10 cellular contexts compared by ENCODE assay signal in the genomic region with DNA sequence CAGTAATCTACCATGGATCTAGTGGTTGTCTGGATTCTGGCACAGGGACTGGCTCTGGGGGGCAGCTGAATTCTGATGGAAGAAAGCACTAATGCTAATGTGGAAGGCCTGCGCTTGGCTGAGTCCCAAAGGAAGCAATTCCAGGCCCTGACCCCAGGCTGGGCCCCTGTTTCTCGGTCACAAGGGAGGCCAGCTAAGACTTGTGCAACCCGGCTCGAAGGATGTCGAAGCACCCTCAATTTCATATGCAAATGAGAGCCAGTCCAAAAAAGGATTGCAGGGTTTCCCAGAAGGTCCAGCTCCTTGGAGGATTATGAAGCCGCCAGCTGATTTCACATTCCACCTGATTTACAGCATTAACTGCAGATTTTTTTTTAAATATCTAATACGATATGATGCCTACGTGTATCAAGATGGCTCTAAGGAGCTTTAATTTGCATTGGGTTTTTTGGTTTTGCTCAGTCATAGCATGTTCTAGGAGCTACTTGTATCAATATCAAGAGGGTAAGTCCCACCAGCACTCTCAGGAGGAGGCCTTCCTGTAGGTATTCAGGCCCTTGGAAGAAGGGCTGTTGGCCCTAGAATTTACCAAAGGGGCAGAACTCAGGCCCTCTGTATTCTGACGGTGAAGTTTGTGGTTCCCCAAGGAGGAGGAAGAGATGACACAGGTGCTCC.
DNase-seq lines count a peak whose midpoint lies in the region; ATAC-seq, FAIRE-seq and TF ChIP-seq lines count a peak whose summit lies in the region.
"Had no signal": no experiment of that assay in that cellular context is flagged by ENCODE, and none has a peak within 500 bp of the region (broad histone marks: within the 10 kb centered on the region; RNA-seq: fewer than 3 reads in every experiment).

No MANE protein-coding gene starts in this region.

- H3K36me3 ChIP-seq in left lung (no peaks in the 10 kb centered on the region), transverse colon (no peaks in the 10 kb centered on the region)
- H3K36me3 ChIP-seq: MG63 had no signal

- intact Hi-C loops in left lung (cut with DNase I) (no loop called here), transverse colon (cut with DNase I; ENCODE audit: low total_unique reads) (loop anchor here (10.0 kb wide), 1 partner anchor 819 kb away; no protein-coding TSS in a partner anchor)

- DNase-seq in H54 (ENCODE audit: insufficient read length, low spot score) (no peak), amniotic epithelial cell (ENCODE audit: low read depth) (peak; percentile 32), left lung (no peak), transverse colon (peak; percentile 13), NCI-H1436 (lab: John Stamatoyannopoulos, UW) (no peak), NCI-H345 (lab: John Stamatoyannopoulos, UW) (no peak), NCI-H748 (lab: John Stamatoyannopoulos, UW; ENCODE audit: unreplicated experiment) (no peak), GM13977 (ENCODE audit: low spot score) (no peak)
- DNase-seq: activated T-cell treated with anti-CD3 and anti-CD28 coated beads, Interleukin-2, amount 50 U/mL, for 24 hours had no signal

- H3K27me3 ChIP-seq in left lung (no peaks in the 10 kb centered on the region), transverse colon (no peaks in the 10 kb centered on the region)
- H3K27me3 ChIP-seq: MG63 had no signal

- TF ChIP-seq POLR2A in H54 (IDR thresholded peaks at IDR 0.05; ENCODE audit: low read depth, low read length) (no peak), transverse colon (IDR thresholded peaks at IDR 0.05) (no peak)

- no peak for TF ChIP-seq EP300 in transverse colon (IDR thresholded peaks at IDR 0.05; ENCODE audit: low read depth)

- peak; percentile 30 for FAIRE-seq in H54 (lab: Jason Lieb, UNC)

- H3K4me1 ChIP-seq in left lung, result peaks cover 0 to 4% of the 10 kb centered on the region in 2 donors
- H3K4me1 ChIP-seq in transverse colon, result peaks cover 0 to 5% (median 0%) of the 10 kb centered on the region in 4 donors

- H3K4me3 ChIP-seq in left lung (no peak overlapping the region), transverse colon (no peak overlapping the region)
- H3K4me3 ChIP-seq: MG63 had no signal

- 48 to 67% methylated on average over 3 to 9 of the region's 9 CpGs for WGBS in transverse colon (ENCODE audit: low coverage in 1 of 2), 2 donors

- peak; percentile 68 for ATAC-seq in left lung

- no peak overlapping the region for H3K27ac ChIP-seq in left lung
- peak overlapping the region in 1 of 4 donors; percentile 13 for H3K27ac ChIP-seq in transverse colon

- TF ChIP-seq CTCF in left lung (IDR thresholded peaks at IDR 0.05), result no peak
- TF ChIP-seq CTCF in transverse colon (IDR thresholded peaks at IDR 0.05), result no peak
- no peak for TF ChIP-seq CTCF in GM13977 (IDR thresholded peaks at IDR 0.05; ENCODE audit: extremely low read depth, insufficient read depth, missing control alignments)

- in situ Hi-C loops in transverse colon (cut with MboI; ENCODE audit: low pct_ligation_motif_present in 1 of 4, low pct_unique_long_range_greater_than_20kb in 1 of 4, low sequenced_read_pairs in 3 of 4), result loop anchor here (10.0 to 25.0 kb wide), 6 partner anchors 281 to 831 kb away; a partner anchor contains a TSS
- in situ Hi-C loops in GM13977 (cut with MboI; ENCODE audit: low pct_unique_long_range_greater_than_20kb, low sequenced_read_pairs, unreplicated experiment), result loop anchor here (25.0 kb wide), 2 partner anchors 806 to 981 kb away; no protein-coding TSS in a partner anchor

- H3K9me3 ChIP-seq in left lung, result no peaks in the 10 kb centered on the region
- no peaks in the 10 kb centered on the region for H3K9me3 ChIP-seq in transverse colon
- H3K9me3 ChIP-seq: MG63 had no signal

Comparison
In these comparisons a context has a peak if more than half of its experiments do, and no peak if none do; other contexts are left out.
1. DNase-seq: peak in amniotic epithelial cell (single experiment) and transverse colon (single experiment); none in H54 (single experiment), left lung (0 of 2), NCI-H1436 (single experiment), NCI-H345 (single experiment), NCI-H748 (single experiment) and GM13977 (single experiment).